Comparison of ENCODE assay signal across 8 cellular contexts in genomic region chr1:9249534-9250335, GRCh38. TPM values are rescaled to one million over a fixed set of nuclear protein-coding genes. Genes with fewer than 3 reads are reported as not detected.
DNase-seq lines count a peak whose midpoint lies in the region; ATAC-seq, FAIRE-seq and TF ChIP-seq lines count a peak whose summit lies in the region.

No MANE protein-coding gene starts in this region.

- FAIRE-seq in pancreas (lab: Jason Lieb, UNC): no peak

- peak overlapping the region; percentile 58 to 85 (median 70) for H3K27ac ChIP-seq in pancreas

- H3K4me1 ChIP-seq in BE2C (no peaks in the 10 kb centered on the region), pancreas (peaks cover 16 to 26% (median 22%) of the 10 kb centered on the region in 3 donors)

- no peaks in the 10 kb centered on the region for H3K9me3 ChIP-seq in BE2C
- no peaks in the 10 kb centered on the region for H3K9me3 ChIP-seq in pancreas

- TF ChIP-seq CTCF in BE2C (IDR thresholded peaks at IDR 0.05; ENCODE audit: low read depth, low read length) (peak; percentile 38), HFF-Myc (IDR thresholded peaks at IDR 0.05; ENCODE audit: low read depth, low read length, missing control alignments) (peak; percentile 63), fibroblast of the aortic adventitia (IDR thresholded peaks at IDR 0.05; ENCODE audit: insufficient read depth, low read length) (peak; percentile 65), pancreas (IDR thresholded peaks at IDR 0.05) (peak; percentile 16 to 38 (median 34))

- ATAC-seq in pancreas: peak; percentile 75 to 84 (median 80)
- ATAC-seq in GM21528 (IDR thresholded peaks at IDR 0.05; ENCODE audit: low FRiP score, unreplicated experiment): no peak

- no peak overlapping the region for H3K4me3 ChIP-seq in BE2C (ENCODE audit: low read depth, low read length)
- no peak overlapping the region for H3K4me3 ChIP-seq in HFF-Myc (replicated peaks; ENCODE audit: low read depth, low read length)
- H3K4me3 ChIP-seq in fibroblast of the aortic adventitia (ENCODE audit: low read depth, low read length): no peak overlapping the region
- no peak overlapping the region for H3K4me3 ChIP-seq in pancreas

- 20 to 28% methylated on average over 15 of the region's 15 CpGs for WGBS in pancreas, 2 donors

- H3K27me3 ChIP-seq in BE2C (no peaks in the 10 kb centered on the region), pancreas (no peaks in the 10 kb centered on the region)

- DNase-seq in BE2C (no peak), HFF-Myc (ENCODE audit: extremely low read depth, low read depth) (no peak), fibroblast of the aortic adventitia (ENCODE audit: low read depth) (peak; percentile 35), pancreas (peak; percentile 61 to 82 (median 74)), NCI-H187 (lab: John Stamatoyannopoulos, UW) (no peak), NCI-H187 treated with DMSO at 0.1 percent for 48 hours (lab: John Stamatoyannopoulos, UW) (no peak)
- DNase-seq in activated CD4-positive, alpha-beta T cell treated with anti-CD3 and anti-CD28 coated beads, Interleukin-2, amount 50 U/mL, for 1 hour: peak; percentile 10

- intact Hi-C loops in pancreas (cut with DNase I): no loop called here

- H3K36me3 ChIP-seq in BE2C (no peaks in the 10 kb centered on the region), pancreas (peaks cover 0 to 8% (median 3%) of the 10 kb centered on the region in 3 donors)

RNA-seq across cellular contexts. Expression of gene H6PD, which starts 15.2 kb away (rescaled TPM):
- 0.60 TPM for polyA plus RNA-seq in BE2C (2012; ENCODE audit: insufficient read depth, insufficient read length, low read depth)
- total RNA-seq in fibroblast of the aortic adventitia (ENCODE audit: low replicate concordance): 30.7 and 36.9 TPM in 2 replicates
- total RNA-seq in pancreas: 10 to 100 TPM; 14.2 to 34.2 (median 18.5) TPM
- polyA plus RNA-seq in pancreas: 10 to 100 TPM in 1 of 2 donors, 1 to 10 TPM in 1; 8.7 to 13.4 TPM

RNA-seq across cellular contexts. Expression of gene SPSB1, which starts 43.0 kb away (rescaled TPM):
- polyA plus RNA-seq in BE2C (2012; ENCODE audit: insufficient read depth, insufficient read length, low read depth): 8.9 TPM
- 18.2 and 37.6 TPM in 2 replicates for total RNA-seq in fibroblast of the aortic adventitia (ENCODE audit: low replicate concordance)
- 10 to 100 TPM; 10.5 to 27.5 (median 21.0) TPM for total RNA-seq in pancreas
- polyA plus RNA-seq in pancreas: 10 to 100 TPM; 11.9 to 15.4 TPM

Comparison
In these comparisons a context has a peak if more than half of its experiments do, and no peak if none do; other contexts are left out.
1. DNase-seq: peak in activated CD4-positive, alpha-beta T cell treated with anti-CD3 and anti-CD28 coated beads, Interleukin-2, amount 50 U/mL, for 1 hour (single experiment), fibroblast of the aortic adventitia (single experiment) and pancreas (6 of 6); none in BE2C (single experiment), HFF-Myc (single experiment), NCI-H187 (0 of 2) and NCI-H187 treated with DMSO at 0.1 percent for 48 hours (single experiment).
2. Peak in every context shown above with its lines, with median percentiles within 50 percentile points of each other: CTCF ChIP-seq.